In the genomic region with DNA sequence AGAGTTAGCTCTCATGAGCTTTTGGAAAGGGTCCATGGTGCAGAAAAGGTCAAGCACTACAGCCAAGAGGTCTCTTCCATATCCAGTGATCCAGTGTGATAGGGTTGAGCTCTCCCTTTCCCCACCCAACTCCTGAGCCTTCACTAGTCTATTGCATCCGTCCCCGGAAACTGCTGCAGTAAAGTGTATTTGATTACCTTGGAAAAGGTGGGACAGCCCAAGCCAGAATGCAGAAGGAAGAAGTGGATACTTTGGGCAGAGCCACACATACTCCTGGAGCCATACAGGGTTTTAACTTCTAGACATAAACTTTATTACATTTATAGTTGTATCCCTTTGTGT, we compare ENCODE assay signal across 17 cellular contexts. TPM values are rescaled to one million over a fixed set of nuclear protein-coding genes. Genes with fewer than 3 reads are reported as not detected.
DNase-seq lines count a peak whose midpoint lies in the region; ATAC-seq and TF ChIP-seq lines count a peak whose summit lies in the region.
"Had no signal": no experiment of that assay in that cellular context is flagged by ENCODE, and none has a peak within 500 bp of the region (broad histone marks: within the 10 kb centered on the region; RNA-seq: fewer than 3 reads in every experiment).

No MANE protein-coding gene starts in this region.

- no peak overlapping the region for H4K8ac ChIP-seq in mesenchymal stem cell (ENCODE audit: low read length)
- no peak overlapping the region for H4K8ac ChIP-seq in H9 (replicated peaks; ENCODE audit: insufficient read length, low read depth, low read length)

- 100% methylated on average over 1 of the region's 2 CpGs for WGBS in mesenchymal stem cell
- WGBS in H9 (ENCODE audit: extremely low coverage, insufficient read length, low lambda C conversion rate): no CpG with 5 or more reads among the region's 2 CpGs

- ATAC-seq in activated B cell treated with CpG ODN at 0.5 μM for 24 hours (ENCODE audit: low read depth) (no peak), HG03520 (IDR thresholded peaks at IDR 0.05; ENCODE audit: unreplicated experiment) (no peak)
- no peak for ATAC-seq in stimulated activated naive B cell treated with anti-CD40 and anti-IgM and Interleukin-4, amounts not matched to agents 10 μg/mL and 1 μg/mL and 100 μg/mL, for 72 hours (replicated peaks)
- ATAC-seq: left lung had no signal

- H2BK120ac ChIP-seq in mesenchymal stem cell (ENCODE audit: low read depth, low read length) (no peak overlapping the region), H9 (ENCODE audit: low read depth, low read length, poor library complexity, severe bottlenecking) (no peak overlapping the region)

- no peak for TF ChIP-seq CTCF in Calu3 (IDR thresholded peaks at IDR 0.05; ENCODE audit: unreplicated experiment)
- no peak for TF ChIP-seq CTCF in activated B cell treated with CpG ODN at 0.5 μM for 24 hours (IDR thresholded peaks at IDR 0.05)
- TF ChIP-seq CTCF in H9 (conservative IDR thresholded peaks at IDR 0.05): no peak

- no peak overlapping the region for H3K56ac ChIP-seq in H9 (ENCODE audit: insufficient read length, low read depth, low read length)

- H3K27ac ChIP-seq in mesenchymal stem cell (ENCODE audit: low read length, poor library complexity, severe bottlenecking): no peak overlapping the region
- H3K27ac ChIP-seq in H9 (ENCODE audit: insufficient read length, low read depth, low read length): no peak overlapping the region
- H3K27ac ChIP-seq: HL-60 had no signal

- H4K20me1 ChIP-seq in H9 (ENCODE audit: control insufficient read depth, insufficient read depth, insufficient read length): no peaks in the 10 kb centered on the region

- CTCF ChIA-PET in Calu3 (lab: Charles Lee): interaction anchor here (0.7 to 1.9 kb wide), 8 partner anchors 8 to 122 kb away, joined by 3 to 15 read pairs (median 6); no protein-coding TSS in a partner anchor
- CTCF ChIA-PET in activated B cell treated with CpG ODN at 0.5 μM for 24 hours (lab: Charles Lee): interaction anchor here (0.9 to 7.5 kb wide), 7 partner anchors 8 to 120 kb away, joined by 3 to 138 read pairs (median 8); a partner anchor contains a TSS

- no peak overlapping the region for H4K91ac ChIP-seq in mesenchymal stem cell (ENCODE audit: low read length)
- no peak overlapping the region for H4K91ac ChIP-seq in H9 (ENCODE audit: insufficient read length, low read depth, low read length)

- H3K4me1 ChIP-seq in mesenchymal stem cell (ENCODE audit: control insufficient read depth, insufficient read depth, low read depth, low read length): peaks cover 23% of the 10 kb centered on the region
- no peaks in the 10 kb centered on the region for H3K4me1 ChIP-seq in H9 (ENCODE audit: insufficient read depth, low read length)

- H3K79me2 ChIP-seq in H9 (ENCODE audit: insufficient read depth, low read length): no peaks in the 10 kb centered on the region

- H3K23ac ChIP-seq in mesenchymal stem cell (ENCODE audit: low read length in 2 of 2): no peak overlapping the region
- no peak overlapping the region for H3K23ac ChIP-seq in H9 (ENCODE audit: insufficient read length, low read depth, low read length)

- BruUV-seq in Calu3 (replicated peaks; lab: Mats Ljungman, UMichigan): TSS peak; percentile 28

- H3K36me3 ChIP-seq in mesenchymal stem cell (ENCODE audit: control insufficient read depth in 1 of 2, insufficient read depth in 2 of 2, low read depth in 1 of 2, low read length in 2 of 2): peaks cover 53 to 60% of the 10 kb centered on the region in 2 experiments

- H3K27me3 Mint-ChIP-seq in Calu3 (ENCODE audit: unreplicated experiment) (no peaks in the 10 kb centered on the region), activated B cell treated with CpG ODN at 0.5 μM for 24 hours (no peaks in the 10 kb centered on the region), H9 (ENCODE audit: low read depth) (no peaks in the 10 kb centered on the region; the same call in 1 of the 2 replicates)
- no peaks in the 10 kb centered on the region for H3K27me3 Mint-ChIP-seq in stimulated activated naive B cell treated with anti-CD40 and anti-IgM and Interleukin-4, amounts not matched to agents 10 μg/mL and 1 μg/mL and 100 μg/mL, for 72 hours
- H3K27me3 Mint-ChIP-seq: activated CD4-positive, alpha-beta T cell treated with anti-CD3 and anti-CD28 coated beads, Interleukin-2, amount 10 ng/mL, durations not matched to agents 7 days and 5 days had no signal

- POLR2A ChIA-PET in activated B cell treated with CpG ODN at 0.5 μM for 24 hours (lab: Charles Lee): interaction anchor here (0.6 to 7.3 kb wide), 6 partner anchors 12 to 970 kb away, joined by 3 to 97 read pairs (median 32); a partner anchor contains a TSS

- H2BK5ac ChIP-seq in mesenchymal stem cell (ENCODE audit: low read depth, low read length, poor library complexity, severe bottlenecking) (no peak overlapping the region), H9 (ENCODE audit: insufficient read length, low read length) (no peak overlapping the region)

- H3K4me3 ChIP-seq in mesenchymal stem cell (ENCODE audit: insufficient read depth in 1 of 2, low read depth in 1 of 2, low read length in 2 of 2): no peak overlapping the region
- H3K4me3 ChIP-seq: left lung had no signal

- H3K4me2 ChIP-seq in mesenchymal stem cell (ENCODE audit: low read length, poor library complexity, severe bottlenecking) (no peak overlapping the region), H9 (ENCODE audit: insufficient read depth, insufficient read length, low read length) (no peak overlapping the region)

- H3K27me3 ChIP-seq in mesenchymal stem cell (ENCODE audit: control insufficient read depth in 1 of 2, insufficient read depth in 1 of 2, low read length in 2 of 2) (no peaks in the 10 kb centered on the region), H9 (ENCODE audit: insufficient read depth, low read length) (no peaks in the 10 kb centered on the region)
- H3K27me3 ChIP-seq: left lung had no signal

- peak overlapping the region; percentile 33 for H3K4me3 Mint-ChIP-seq in Calu3 (ENCODE audit: low read depth, unreplicated experiment)
- H3K4me3 Mint-ChIP-seq in activated B cell treated with CpG ODN at 0.5 μM for 24 hours: no peak overlapping the region
- H3K4me3 Mint-ChIP-seq in stimulated activated naive B cell treated with anti-CD40 and anti-IgM and Interleukin-4, amounts not matched to agents 10 μg/mL and 1 μg/mL and 100 μg/mL, for 72 hours: no peak overlapping the region
- H3K4me3 Mint-ChIP-seq in H9: no peak overlapping the region; a peak in 1 of 5 replicates
- H3K4me3 Mint-ChIP-seq: activated CD4-positive, alpha-beta T cell treated with anti-CD3 and anti-CD28 coated beads, Interleukin-2, amount 10 ng/mL, durations not matched to agents 7 days and 5 days; T-helper 1 cell treated with Interleukin-12 subunit alpha and Interleukin-12 subunit beta and Interleukin-4 antibody, amounts not matched to agents 30 μg/mL and 1 μg/mL, for 36 hours had no signal

- H3T11ph ChIP-seq in H9 (ENCODE audit: low read length): no peak overlapping the region

- H2BK12ac ChIP-seq in mesenchymal stem cell (ENCODE audit: low read length in 2 of 2) (no peak overlapping the region), H9 (ENCODE audit: insufficient read length, low read depth, low read length) (no peak overlapping the region)

- H3K9ac ChIP-seq in mesenchymal stem cell (ENCODE audit: low read length) (peak overlapping the region; percentile 12), H9 (ENCODE audit: extremely low read depth, insufficient read length, low read length) (no peak overlapping the region)

- no peak overlapping the region for H4K5ac ChIP-seq in H9 (ENCODE audit: insufficient read length, low read depth, low read length)

- peaks cover 86% of the 10 kb centered on the region for H3K36me3 Mint-ChIP-seq in Calu3 (ENCODE audit: insufficient read depth, unreplicated experiment)
- peaks cover 67% of the 10 kb centered on the region for H3K36me3 Mint-ChIP-seq in activated B cell treated with CpG ODN at 0.5 μM for 24 hours (ENCODE audit: low read depth)
- H3K36me3 Mint-ChIP-seq in stimulated activated naive B cell treated with anti-CD40 and anti-IgM and Interleukin-4, amounts not matched to agents 10 μg/mL and 1 μg/mL and 100 μg/mL, for 72 hours: peaks cover 20 to 52% of the 10 kb centered on the region in 2 donors
- peaks cover 6 to 41% (median 34%) of the 10 kb centered on the region in 3 experiments for H3K36me3 Mint-ChIP-seq in H9 (ENCODE audit: insufficient read depth in 1 of 3, low read depth in 3 of 3)

- no peak overlapping the region for H3K14ac ChIP-seq in mesenchymal stem cell (ENCODE audit: low read length in 2 of 2)
- H3K14ac ChIP-seq in H9 (ENCODE audit: insufficient read depth, low read length): no peak overlapping the region

- H3K4me1 Mint-ChIP-seq in Calu3 (ENCODE audit: low read depth, unreplicated experiment) (peaks cover 31% of the 10 kb centered on the region), activated B cell treated with CpG ODN at 0.5 μM for 24 hours (peaks cover 54% of the 10 kb centered on the region), H9 (peaks cover 18 to 21% of the 10 kb centered on the region in 2 experiments)
- peaks cover 40 to 67% of the 10 kb centered on the region in 2 donors for H3K4me1 Mint-ChIP-seq in stimulated activated naive B cell treated with anti-CD40 and anti-IgM and Interleukin-4, amounts not matched to agents 10 μg/mL and 1 μg/mL and 100 μg/mL, for 72 hours

- H3K23me2 ChIP-seq in H9 (ENCODE audit: insufficient read length, low read depth, low read length, poor library complexity, severe bottlenecking): peaks cover 9% of the 10 kb centered on the region

- no peak overlapping the region for H3K4ac ChIP-seq in mesenchymal stem cell (ENCODE audit: low read depth in 1 of 2, low read length in 2 of 2)
- H3K4ac ChIP-seq in H9 (ENCODE audit: low read depth, low read length): no peak overlapping the region

- DNase-seq in Calu3: no peak
- DNase-seq in activated B cell treated with CpG ODN at 0.5 μM for 24 hours: no peak
- DNase-seq in mesenchymal stem cell: no peak
- no peak for DNase-seq in stimulated activated naive B cell treated with anti-CD40 and anti-IgM and Interleukin-4, amounts not matched to agents 10 μg/mL and 1 μg/mL and 100 μg/mL, for 72 hours
- DNase-seq in H9: no peak
- DNase-seq in HUDEP-2 (lab: John Stamatoyannopoulos, UW; ENCODE audit: unreplicated experiment in 76 of 76): no peak
- DNase-seq: activated CD4-positive, alpha-beta T cell treated with anti-CD3 and anti-CD28 coated beads, Interleukin-2, amount 10 ng/mL, durations not matched to agents 7 days and 5 days; activated gamma-delta T cell; head of caudate nucleus; Kasumi-1; left lung; NCI-H1694 treated with DMSO at 0.1 percent for 48 hours; NCI-H526 treated with DMSO at 0.1 percent for 48 hours had no signal

- H3K18ac ChIP-seq in mesenchymal stem cell (ENCODE audit: low read depth in 1 of 2, low read length in 2 of 2): no peak overlapping the region
- H3K18ac ChIP-seq in H9 (ENCODE audit: insufficient read length, low read depth, low read length): no peak overlapping the region

- H3K27ac Mint-ChIP-seq in Calu3 (ENCODE audit: unreplicated experiment): peak overlapping the region; percentile 55
- H3K27ac Mint-ChIP-seq in activated B cell treated with CpG ODN at 0.5 μM for 24 hours: peak overlapping the region; percentile 71
- peak overlapping the region; percentile 65 for H3K27ac Mint-ChIP-seq in stimulated activated naive B cell treated with anti-CD40 and anti-IgM and Interleukin-4, amounts not matched to agents 10 μg/mL and 1 μg/mL and 100 μg/mL, for 72 hours
- no peak overlapping the region; a peak in 1 of 7 replicates for H3K27ac Mint-ChIP-seq in H9
- H3K27ac Mint-ChIP-seq: activated CD4-positive, alpha-beta T cell treated with anti-CD3 and anti-CD28 coated beads, Interleukin-2, amount 10 ng/mL, durations not matched to agents 7 days and 5 days had no signal

- H2BK20ac ChIP-seq in H9 (ENCODE audit: low read depth, low read length, poor library complexity, severe bottlenecking): no peak overlapping the region

- H3K9me3 Mint-ChIP-seq in Calu3 (ENCODE audit: low read depth, unreplicated experiment): no peaks in the 10 kb centered on the region
- no peaks in the 10 kb centered on the region for H3K9me3 Mint-ChIP-seq in activated B cell treated with CpG ODN at 0.5 μM for 24 hours
- no peaks in the 10 kb centered on the region for H3K9me3 Mint-ChIP-seq in stimulated activated naive B cell treated with anti-CD40 and anti-IgM and Interleukin-4, amounts not matched to agents 10 μg/mL and 1 μg/mL and 100 μg/mL, for 72 hours
- no peaks in the 10 kb centered on the region for H3K9me3 Mint-ChIP-seq in H9
- H3K9me3 Mint-ChIP-seq: activated CD4-positive, alpha-beta T cell treated with anti-CD3 and anti-CD28 coated beads, Interleukin-2, amount 10 ng/mL, durations not matched to agents 7 days and 5 days; T-helper 1 cell treated with Interleukin-12 subunit alpha and Interleukin-12 subunit beta and Interleukin-4 antibody, amounts not matched to agents 30 μg/mL and 1 μg/mL, for 36 hours had no signal

- no peak overlapping the region for H2AFZ ChIP-seq in mesenchymal stem cell (ENCODE audit: low read depth, low read length)
- H2AFZ ChIP-seq in H9 (ENCODE audit: low read length): no peak overlapping the region

- H2AK5ac ChIP-seq in mesenchymal stem cell (ENCODE audit: low read length, severe bottlenecking): no peak overlapping the region
- no peak overlapping the region for H2AK5ac ChIP-seq in H9 (ENCODE audit: insufficient read length, low read length)

- H2BK15ac ChIP-seq in mesenchymal stem cell (ENCODE audit: low read depth, poor library complexity, severe bottlenecking): no peak overlapping the region
- H2BK15ac ChIP-seq in H9 (ENCODE audit: low read depth, low read length): no peak overlapping the region

- intact Hi-C loops in Calu3 (cut with micrococcal nuclease; ENCODE audit: unreplicated experiment): loop anchor here (2.0 to 5.0 kb wide), 2 partner anchors 17 to 123 kb away; a partner anchor contains a TSS
- intact Hi-C loops in activated B cell treated with CpG ODN at 0.5 μM for 24 hours (cut with micrococcal nuclease): loop anchor here (5.0 kb wide), 1 partner anchor 903 kb away; a partner anchor contains a TSS

- peaks cover 51% of the 10 kb centered on the region for H3K79me1 ChIP-seq in mesenchymal stem cell (replicated peaks; ENCODE audit: low read length, poor library complexity, severe bottlenecking)
- H3K79me1 ChIP-seq in H9 (ENCODE audit: insufficient read depth, low read depth, low read length, poor library complexity, severe bottlenecking): no peaks in the 10 kb centered on the region

- no peaks in the 10 kb centered on the region for H3K9me3 ChIP-seq in mesenchymal stem cell (ENCODE audit: control insufficient read depth, low read length)
- H3K9me3 ChIP-seq in H9 (ENCODE audit: control insufficient read depth, low read depth, low read length): no peaks in the 10 kb centered on the region
- H3K9me3 ChIP-seq: left lung had no signal

RNA-seq across cellular contexts. Expression of a gene that starts 3.6 kb away (rescaled TPM):
- total RNA-seq in Calu3 (2022) (46.8 and 54.0 TPM in 2 replicates), activated B cell treated with CpG ODN at 0.5 μM for 24 hours (21.0 and 23.7 TPM in 2 replicates), H9 (2021) (31.6 and 32.3 TPM in 2 replicates)
- 87.9 TPM for polyA plus RNA-seq in mesenchymal stem cell (2013, experiment 1 of 2)
- 88.5 TPM for polyA plus RNA-seq in mesenchymal stem cell (2013, experiment 2 of 2)

RNA-seq across cellular contexts. Expression of a gene that starts 3.9 kb away (rescaled TPM):
- total RNA-seq in Calu3 (2022): 102 and 117 TPM in 2 replicates
- total RNA-seq in activated B cell treated with CpG ODN at 0.5 μM for 24 hours: 63.4 and 63.6 TPM in 2 replicates
- polyA plus RNA-seq in mesenchymal stem cell (2013, experiment 1 of 2): 44.9 TPM
- 43.4 TPM for polyA plus RNA-seq in mesenchymal stem cell (2013, experiment 2 of 2)
- total RNA-seq in H9 (2021): 103 and 106 TPM in 2 replicates

RNA-seq across cellular contexts. Expression of a gene that starts 13.1 kb away (rescaled TPM):
- 1.1 and 1.5 TPM in 2 replicates for total RNA-seq in Calu3 (2022)
- total RNA-seq in activated B cell treated with CpG ODN at 0.5 μM for 24 hours: 0.67 and 0.81 TPM in 2 replicates
- 5.1 TPM for polyA plus RNA-seq in mesenchymal stem cell (2013, experiment 1 of 2)
- 5.5 TPM for polyA plus RNA-seq in mesenchymal stem cell (2013, experiment 2 of 2)
- 0.37 and 0.44 TPM in 2 replicates for total RNA-seq in H9 (2021)
- total RNA-seq: G401 had no signal

RNA-seq across cellular contexts. Expression of a gene that starts 18.4 kb away (rescaled TPM):
- total RNA-seq in Calu3 (2022) (229 and 289 TPM in 2 replicates), activated B cell treated with CpG ODN at 0.5 μM for 24 hours (40.7 and 45.0 TPM in 2 replicates), H9 (2021) (17.4 and 20.1 TPM in 2 replicates)
- 178 TPM for polyA plus RNA-seq in mesenchymal stem cell (2013, experiment 1 of 2)
- 177 TPM for polyA plus RNA-seq in mesenchymal stem cell (2013, experiment 2 of 2)

RNA-seq across cellular contexts. Expression of a gene that starts 56.9 kb away (rescaled TPM):
- total RNA-seq in Calu3 (2022): 368 and 374 TPM in 2 replicates
- total RNA-seq in activated B cell treated with CpG ODN at 0.5 μM for 24 hours: 711 and 737 TPM in 2 replicates
- polyA plus RNA-seq in mesenchymal stem cell (2013, experiment 1 of 2): 757 TPM
- 767 TPM for polyA plus RNA-seq in mesenchymal stem cell (2013, experiment 2 of 2)
- total RNA-seq in H9 (2021): 197 and 204 TPM in 2 replicates

Comparison
In these comparisons a context has a peak if more than half of its experiments do, and no peak if none do; other contexts are left out.
1. H3K27ac Mint-ChIP-seq: peak in Calu3 (single experiment), activated B cell treated with CpG ODN at 0.5 μM for 24 hours (single experiment) and stimulated activated naive B cell treated with anti-CD40 and anti-IgM and Interleukin-4, amounts not matched to agents 10 μg/mL and 1 μg/mL and 100 μg/mL, for 72 hours (single experiment); none in H9 (0 of 3).